In the genomic region with DNA sequence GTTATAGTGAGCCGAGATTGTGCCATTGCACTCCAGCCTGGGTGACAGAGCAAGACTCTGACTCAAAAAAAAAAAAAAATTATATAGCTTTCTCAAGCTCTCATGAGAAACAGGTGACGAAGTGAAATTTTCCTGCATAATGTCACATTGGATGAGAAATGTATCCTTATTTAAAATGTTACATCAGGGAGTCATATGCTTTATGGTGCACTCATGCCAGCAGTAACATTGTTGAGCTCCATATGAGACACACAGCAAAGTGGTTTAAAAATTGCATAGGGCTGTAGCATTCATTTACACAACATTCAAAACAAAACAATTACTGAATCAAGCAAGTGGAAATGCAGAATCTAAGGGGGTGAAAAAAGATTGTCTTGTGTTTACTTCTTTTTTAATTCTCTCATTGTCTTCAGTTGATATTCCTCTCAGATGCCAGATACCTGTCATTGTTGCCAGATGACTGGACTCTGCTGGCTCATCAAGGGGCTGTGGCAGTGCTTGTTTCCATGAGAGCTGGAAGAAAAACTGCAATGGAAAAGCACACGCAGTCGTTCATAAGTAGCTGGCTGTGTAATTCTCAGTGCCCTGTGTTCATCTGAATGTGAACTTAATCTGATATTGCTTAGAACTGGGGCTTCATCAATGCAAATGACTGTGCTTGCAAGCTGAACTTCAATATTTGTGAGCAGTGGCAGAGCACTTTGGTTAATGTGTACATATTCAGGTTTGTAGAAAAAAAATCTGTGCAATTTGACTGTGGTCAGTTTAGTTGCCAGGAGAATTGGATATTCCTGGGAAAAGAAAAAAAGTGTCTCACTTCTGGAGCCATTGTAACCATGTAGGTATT, we compare ENCODE assay signal across 10 cellular contexts.
DNase-seq lines count a peak whose midpoint lies in the region; ATAC-seq and TF ChIP-seq lines count a peak whose summit lies in the region.
"Had no signal": no experiment of that assay in that cellular context is flagged by ENCODE, and none has a peak within 500 bp of the region (broad histone marks: within the 10 kb centered on the region; RNA-seq: fewer than 3 reads in every experiment).

No MANE protein-coding gene starts in this region.

- no peaks in the 10 kb centered on the region for H3K9me2 ChIP-seq in OCI-LY7 (ENCODE audit: insufficient read depth, low read length)

- DNase-seq in HK-2 (ENCODE audit: unreplicated experiment), result peak; percentile 72
- no peak for DNase-seq in WTC11 (ENCODE audit: low spot score)
- peak; percentile 83 for DNase-seq in glomerular visceral epithelial cell (ENCODE audit: extremely low spot score)
- DNase-seq in CD1c-positive myeloid dendritic cell (ENCODE audit: extremely low spot score), result no peak
- no peak for DNase-seq in OCI-LY7 (ENCODE audit: low spot score)
- no peak for DNase-seq in AML-193 (lab: John Stamatoyannopoulos, UW)
- no peak for DNase-seq in NCI-H510A (lab: John Stamatoyannopoulos, UW)
- DNase-seq: naive thymus-derived CD8-positive, alpha-beta T cell had no signal

- peaks cover 21% of the 10 kb centered on the region for H3K4me1 Mint-ChIP-seq in WTC11

- peaks cover 12% of the 10 kb centered on the region for H3K9me3 Mint-ChIP-seq in WTC11

- H3K79me2 ChIP-seq in OCI-LY7 (ENCODE audit: insufficient read depth, low read depth, low read length), result no peaks in the 10 kb centered on the region

- H3K36me3 ChIP-seq in skeletal muscle tissue (ENCODE audit: control insufficient read depth in 3 of 3, insufficient read depth in 3 of 3, low read length in 3 of 3) (no peaks in the 10 kb centered on the region), OCI-LY7 (ENCODE audit: insufficient read depth, low read length) (no peaks in the 10 kb centered on the region)

- POLR2A ChIA-PET in WTC11 (lab: Charles Lee) (interaction anchor here (0.7 kb wide), 1 partner anchor 74 kb away, joined by 4 read pairs; no protein-coding TSS in a partner anchor), OCI-LY7 (lab: Charles Lee) (interaction anchor here (0.6 to 0.8 kb wide), 4 partner anchors 13 to 64 kb away, joined by 3 to 6 read pairs (median 4); no protein-coding TSS in a partner anchor)

- H3K4me1 ChIP-seq in skeletal muscle tissue (ENCODE audit: control insufficient read depth in 3 of 3, insufficient read depth in 3 of 3, low read length in 3 of 3), result peaks cover 4 to 12% (median 8%) of the 10 kb centered on the region in 3 donors
- no peaks in the 10 kb centered on the region for H3K4me1 ChIP-seq in OCI-LY7 (ENCODE audit: insufficient read depth, low read length, poor library complexity, severe bottlenecking)

- H3K4me2 ChIP-seq in OCI-LY7 (ENCODE audit: low read length), result no peak overlapping the region

- H3K27ac ChIP-seq in skeletal muscle tissue (ENCODE audit: low read depth, low read length) (peak overlapping the region; percentile 64), OCI-LY7 (ENCODE audit: low read depth, low read length, poor library complexity, severe bottlenecking) (no peak overlapping the region)

- CTCF ChIA-PET in WTC11 (lab: Charles Lee) (interaction anchor here (0.5 kb wide), 1 partner anchor 638 kb away, joined by 5 read pairs; no protein-coding TSS in a partner anchor), OCI-LY7 (lab: Charles Lee; ENCODE audit: unreplicated experiment) (no interaction called here)

- no peak for ATAC-seq in WTC11
- ATAC-seq: naive thymus-derived CD8-positive, alpha-beta T cell had no signal

- peaks cover 8% of the 10 kb centered on the region for H3K36me3 Mint-ChIP-seq in WTC11

- no peak overlapping the region for H3K4me3 Mint-ChIP-seq in WTC11
- H3K4me3 Mint-ChIP-seq: naive thymus-derived CD8-positive, alpha-beta T cell; T-helper 1 cell treated with Interleukin-12 subunit alpha and Interleukin-12 subunit beta and Interleukin-4 antibody, amounts not matched to agents 30 μg/mL and 1 μg/mL, for 36 hours had no signal

- H2AFZ ChIP-seq in OCI-LY7 (ENCODE audit: low read length), result no peak overlapping the region

- no TSS peak for BruUV-seq in OCI-LY7 (replicated peaks; lab: Mats Ljungman, UMichigan)

- H3K9me3 ChIP-seq in skeletal muscle tissue (ENCODE audit: control insufficient read depth in 3 of 3, low read length in 3 of 3) (peaks cover 0 to 3% (median 3%) of the 10 kb centered on the region in 3 donors), OCI-LY7 (ENCODE audit: low read length) (no peaks in the 10 kb centered on the region)

- H3K4me3 ChIP-seq in skeletal muscle tissue (ENCODE audit: low read length in 3 of 3), result peak overlapping the region in 1 of 3 donors; percentile 8
- no peak overlapping the region for H3K4me3 ChIP-seq in OCI-LY7 (ENCODE audit: low read depth, low read length, poor library complexity, severe bottlenecking)

- intact Hi-C loops in OCI-LY7 (cut with micrococcal nuclease; ENCODE audit: unreplicated experiment), result no loop called here

- H3K27me3 ChIP-seq in skeletal muscle tissue (ENCODE audit: control insufficient read depth in 3 of 3, insufficient read depth in 3 of 3, low read length in 3 of 3), result no peaks in the 10 kb centered on the region

- H3K27me3 Mint-ChIP-seq in WTC11 (ENCODE audit: low read depth), result no peaks in the 10 kb centered on the region
- H3K27me3 Mint-ChIP-seq: naive thymus-derived CD8-positive, alpha-beta T cell had no signal

- H4K20me1 ChIP-seq in OCI-LY7 (ENCODE audit: insufficient read depth, low read length), result no peaks in the 10 kb centered on the region; the same call in 1 of the 2 replicates

- TF ChIP-seq CTCF in WTC11 (IDR thresholded peaks at IDR 0.05) (no peak), OCI-LY7 (conservative IDR thresholded peaks at IDR 0.05; ENCODE audit: low read length) (no peak)

- H3K27ac Mint-ChIP-seq in WTC11, result peak overlapping the region; percentile 22; the same call in 1 of the 2 replicates
- H3K27ac Mint-ChIP-seq: naive thymus-derived CD8-positive, alpha-beta T cell; T-helper 1 cell treated with Interleukin-12 subunit alpha and Interleukin-12 subunit beta and Interleukin-4 antibody, amounts not matched to agents 30 μg/mL and 1 μg/mL, for 36 hours had no signal

- peak overlapping the region in 1 of 3 donors; percentile 26 for H3K9ac ChIP-seq in skeletal muscle tissue (ENCODE audit: low read depth in 1 of 3, low read length in 3 of 3)

TF ChIP-seq in WTC11, 78 proteins besides CTCF, POLR2A, EP300 and RAD21:
- TF ChIP-seq CREB1 (CRISPR knock-in tag; IDR thresholded peaks at IDR 0.05), result no peak
- TF ChIP-seq SMAD4 (CRISPR knock-in tag; IDR thresholded peaks at IDR 0.05), result no peak
- no peak for TF ChIP-seq GTF2I (CRISPR knock-in tag; conservative IDR thresholded peaks at IDR 0.05)
- no peak for TF ChIP-seq ETV6 (CRISPR knock-in tag; IDR thresholded peaks at IDR 0.05)
- TF ChIP-seq KAT7 (CRISPR knock-in tag; IDR thresholded peaks at IDR 0.05; ENCODE audit: borderline replicate concordance), result no peak
- no peak for TF ChIP-seq OVOL2 (CRISPR knock-in tag; IDR thresholded peaks at IDR 0.05; ENCODE audit: borderline replicate concordance)

Comparison
In these comparisons a context has a peak if more than half of its experiments do, and no peak if none do; other contexts are left out.
1. DNase-seq: peak in HK-2 (single experiment) and glomerular visceral epithelial cell (single experiment); none in WTC11 (single experiment), CD1c-positive myeloid dendritic cell (single experiment), OCI-LY7 (single experiment), AML-193 (0 of 2) and NCI-H510A (single experiment).